Comparison of ENCODE assay signal across 35 cellular contexts in genomic region chr7:79936281-79936983, GRCh38.
DNase-seq lines count a peak whose midpoint lies in the region; ATAC-seq, FAIRE-seq and TF ChIP-seq lines count a peak whose summit lies in the region.
"Had no signal": no experiment of that assay in that cellular context is flagged by ENCODE, and none has a peak within 500 bp of the region (broad histone marks: within the 10 kb centered on the region; RNA-seq: fewer than 3 reads in every experiment).

No MANE protein-coding gene starts in this region.

- DNase-seq in activated naive CD4-positive, alpha-beta T cell treated with anti-CD3 and anti-CD28 coated beads, Interleukin-2, amount 10 ng/mL, durations not matched to agents 7 days and 5 days, result no peak
- DNase-seq in activated naive CD4-positive, alpha-beta T cell treated with anti-CD3 and anti-CD28 coated beads, Interleukin-2, amount 50 U/mL, for 72 hours (ENCODE audit: low spot score in 2 of 2), result no peak
- peak; percentile 19 for DNase-seq in NCI-H226
- peak; percentile 6 for DNase-seq in fibroblast of mammary gland (ENCODE audit: low read depth)
- DNase-seq in ureter (ENCODE audit: low spot score), result peak; percentile 42
- DNase-seq in H54 (ENCODE audit: insufficient read length, low spot score), result no peak
- DNase-seq in NOMO-1 treated with dmso at 0.1 percent for 144 hours (lab: John Stamatoyannopoulos, UW; ENCODE audit: unreplicated experiment), result no peak
- DNase-seq: activated CD4-positive, alpha-beta T cell treated with anti-CD3 and anti-CD28 coated beads, Interleukin-2, amount 50 U/mL, for 48 hours; activated naive CD4-positive, alpha-beta T cell; activated T-cell treated with anti-CD3 and anti-CD28 coated beads, Interleukin-2, amount 50 U/mL, for 72 hours; BE2C; CD8-positive, alpha-beta memory T cell; effector CD4-positive, alpha-beta T cell; glutamatergic neuron; KBM-7; mammary epithelial cell; MM.1S; mucosa of descending colon; NCI-H1417; NCI-H2029 treated with DMSO at 0.1 percent for 48 hours; NCI-H2227 treated with DMSO at 0.1 percent for 48 hours; NCI-H774; RPMI8226; sigmoid colon; stimulated activated CD4-positive, alpha-beta T cell treated with anti-CD3 and anti-CD28 coated beads, Interleukin-15, amount 100 ng/mL, for 24 hours; stimulated activated CD4-positive, alpha-beta T cell treated with anti-CD3 and anti-CD28 coated beads, Interleukin-4, amount 100 ng/mL, for 4 hours; transverse colon had no signal

- CTCF ChIA-PET in activated naive CD4-positive, alpha-beta T cell treated with anti-CD3 and anti-CD28 coated beads, Interleukin-2, amount 10 ng/mL, durations not matched to agents 7 days and 5 days (lab: Charles Lee), result interaction anchor here (0.7 kb wide), 1 partner anchor 64 kb away, joined by 4 read pairs; no protein-coding TSS in a partner anchor

- no peak for FAIRE-seq in H54 (lab: Jason Lieb, UNC)
- FAIRE-seq: colon, GM19239, H1 had no signal

- H3K4me1 Mint-ChIP-seq in activated naive CD4-positive, alpha-beta T cell treated with anti-CD3 and anti-CD28 coated beads, Interleukin-2, amount 10 ng/mL, durations not matched to agents 7 days and 5 days, result peaks cover 4% of the 10 kb centered on the region
- H3K4me1 Mint-ChIP-seq: CD8-positive, alpha-beta memory T cell had no signal

- H3K4me3 Mint-ChIP-seq in activated naive CD4-positive, alpha-beta T cell treated with anti-CD3 and anti-CD28 coated beads, Interleukin-2, amount 10 ng/mL, durations not matched to agents 7 days and 5 days, result no peak overlapping the region
- H3K4me3 Mint-ChIP-seq: activated T-cell treated with anti-CD3 and anti-CD28 coated beads, Interleukin-2, amount 50 U/mL, for 72 hours; CD8-positive, alpha-beta memory T cell; natural killer cell treated with Interleukin-12 subunit alpha and Interleukin-12 subunit beta and Interleukin-15 and Interleukin-18, amount 100 ng/mL, for 72 hours had no signal

- H3K9me3 Mint-ChIP-seq in activated naive CD4-positive, alpha-beta T cell treated with anti-CD3 and anti-CD28 coated beads, Interleukin-2, amount 10 ng/mL, durations not matched to agents 7 days and 5 days, result no peaks in the 10 kb centered on the region
- peaks cover 0 to 17% of the 10 kb centered on the region in 2 donors for H3K9me3 Mint-ChIP-seq in activated naive CD4-positive, alpha-beta T cell treated with anti-CD3 and anti-CD28 coated beads, Interleukin-2, amount 50 U/mL, for 72 hours

- ATAC-seq in activated naive CD4-positive, alpha-beta T cell treated with anti-CD3 and anti-CD28 coated beads, Interleukin-2, amount 50 U/mL, for 72 hours, result no peak
- ATAC-seq in HG02610 (IDR thresholded peaks at IDR 0.05; ENCODE audit: unreplicated experiment), result no peak
- ATAC-seq: activated CD4-positive, CD25-positive, alpha-beta regulatory T cell treated with anti-CD3 and anti-CD28 coated beads, Interleukin-2, amount 50 U/mL, for 24 hours; activated T-cell treated with anti-CD3 and anti-CD28 coated beads, Interleukin-2, amount 50 U/mL, for 72 hours; mucosa of descending colon; natural killer cell treated with Interleukin-12 subunit alpha and Interleukin-12 subunit beta and Interleukin-15 and Interleukin-18, amount 100 ng/mL, for 72 hours had no signal

- no peaks in the 10 kb centered on the region for H3K36me3 Mint-ChIP-seq in activated naive CD4-positive, alpha-beta T cell treated with anti-CD3 and anti-CD28 coated beads, Interleukin-2, amount 10 ng/mL, durations not matched to agents 7 days and 5 days
- peaks cover 0 to 5% of the 10 kb centered on the region in 2 donors for H3K36me3 Mint-ChIP-seq in activated naive CD4-positive, alpha-beta T cell treated with anti-CD3 and anti-CD28 coated beads, Interleukin-2, amount 50 U/mL, for 72 hours

- no peak for TF ChIP-seq CTCF in fibroblast of mammary gland (conservative IDR thresholded peaks at IDR 0.05; ENCODE audit: control insufficient read depth, insufficient read depth, low read depth, low read length)

- peak overlapping the region; percentile 1 for H3K27ac Mint-ChIP-seq in activated naive CD4-positive, alpha-beta T cell treated with anti-CD3 and anti-CD28 coated beads, Interleukin-2, amount 10 ng/mL, durations not matched to agents 7 days and 5 days
- H3K27ac Mint-ChIP-seq in activated naive CD4-positive, alpha-beta T cell treated with anti-CD3 and anti-CD28 coated beads, Interleukin-2, amount 50 U/mL, for 72 hours, result no peak overlapping the region
- H3K27ac Mint-ChIP-seq: activated T-cell treated with anti-CD3 and anti-CD28 coated beads, Interleukin-2, amount 50 U/mL, for 72 hours; CD8-positive, alpha-beta memory T cell; natural killer cell treated with Interleukin-12 subunit alpha and Interleukin-12 subunit beta and Interleukin-15 and Interleukin-18, amount 100 ng/mL, for 72 hours had no signal

- H3K4me3 ChIP-seq in fibroblast of mammary gland (ENCODE audit: control insufficient read depth, low read depth, low read length), result no peak overlapping the region
- H3K4me3 ChIP-seq: breast epithelium, mucosa of descending colon, sigmoid colon, SJSA1, transverse colon had no signal

- no peak for TF ChIP-seq POLR2A in H54 (IDR thresholded peaks at IDR 0.05; ENCODE audit: low read depth, low read length)

- H3K27me3 Mint-ChIP-seq in activated naive CD4-positive, alpha-beta T cell treated with anti-CD3 and anti-CD28 coated beads, Interleukin-2, amount 10 ng/mL, durations not matched to agents 7 days and 5 days, result peaks cover 4% of the 10 kb centered on the region
- H3K27me3 Mint-ChIP-seq: CD8-positive, alpha-beta memory T cell; natural killer cell treated with Interleukin-12 subunit alpha and Interleukin-12 subunit beta and Interleukin-15 and Interleukin-18, amount 100 ng/mL, for 72 hours had no signal

Comparison
In these comparisons a context has a peak if more than half of its experiments do, and no peak if none do; other contexts are left out.
1. DNase-seq: peak in NCI-H226 (single experiment), fibroblast of mammary gland (single experiment) and ureter (single experiment); none in activated naive CD4-positive, alpha-beta T cell treated with anti-CD3 and anti-CD28 coated beads, Interleukin-2, amount 10 ng/mL, durations not matched to agents 7 days and 5 days (single experiment), activated naive CD4-positive, alpha-beta T cell treated with anti-CD3 and anti-CD28 coated beads, Interleukin-2, amount 50 U/mL, for 72 hours (0 of 2), H54 (single experiment) and NOMO-1 treated with dmso at 0.1 percent for 144 hours (single experiment).